8 cellular contexts compared by ENCODE assay signal in genomic region chr4:182809417-182810102, GRCh38.
A peak's percentile ranks its signal among the peaks of the same experiment; 100 is the strongest.
DNase-seq lines count a peak whose midpoint lies in the region; ATAC-seq, FAIRE-seq and TF ChIP-seq lines count a peak whose summit lies in the region.

No MANE protein-coding gene starts in this region.

- peak; percentile 8 for DNase-seq in ELR (ENCODE audit: low read depth)
- DNase-seq in bronchial epithelial cell (ENCODE audit: low read depth): no peak
- DNase-seq in COLO829 (ENCODE audit: low spot score): no peak
- no peak for DNase-seq in activated gamma-delta T cell treated with Interleukin-2 at 50 U/mL for 16 hours
- DNase-seq in COR-L47 (lab: John Stamatoyannopoulos, UW): no peak
- DNase-seq in GM20000 (ENCODE audit: low spot score): no peak

- H3K27me3 ChIP-seq in bronchial epithelial cell (ENCODE audit: control insufficient read depth, insufficient read depth, low read length): no peaks in the 10 kb centered on the region

- TF ChIP-seq CTCF in bronchial epithelial cell (IDR thresholded peaks at IDR 0.05; ENCODE audit: insufficient read depth, low read length, severe bottlenecking) (peak; percentile 54), GM20000 (IDR thresholded peaks at IDR 0.05; ENCODE audit: extremely low read depth, missing control alignments) (no peak)

- H3K4me3 ChIP-seq in bronchial epithelial cell (ENCODE audit: low read depth, low read length): no peak overlapping the region

- H3K36me3 ChIP-seq in bronchial epithelial cell (ENCODE audit: control insufficient read depth, insufficient read depth, low read length): no peaks in the 10 kb centered on the region

- no peak for FAIRE-seq in bronchial epithelial cell (lab: Jason Lieb, UNC)

- ATAC-seq in GM19463 (IDR thresholded peaks at IDR 0.05; ENCODE audit: unreplicated experiment) (peak; percentile 27), HG03442 (IDR thresholded peaks at IDR 0.05; ENCODE audit: unreplicated experiment) (peak; percentile 24)
